In the genomic region with DNA sequence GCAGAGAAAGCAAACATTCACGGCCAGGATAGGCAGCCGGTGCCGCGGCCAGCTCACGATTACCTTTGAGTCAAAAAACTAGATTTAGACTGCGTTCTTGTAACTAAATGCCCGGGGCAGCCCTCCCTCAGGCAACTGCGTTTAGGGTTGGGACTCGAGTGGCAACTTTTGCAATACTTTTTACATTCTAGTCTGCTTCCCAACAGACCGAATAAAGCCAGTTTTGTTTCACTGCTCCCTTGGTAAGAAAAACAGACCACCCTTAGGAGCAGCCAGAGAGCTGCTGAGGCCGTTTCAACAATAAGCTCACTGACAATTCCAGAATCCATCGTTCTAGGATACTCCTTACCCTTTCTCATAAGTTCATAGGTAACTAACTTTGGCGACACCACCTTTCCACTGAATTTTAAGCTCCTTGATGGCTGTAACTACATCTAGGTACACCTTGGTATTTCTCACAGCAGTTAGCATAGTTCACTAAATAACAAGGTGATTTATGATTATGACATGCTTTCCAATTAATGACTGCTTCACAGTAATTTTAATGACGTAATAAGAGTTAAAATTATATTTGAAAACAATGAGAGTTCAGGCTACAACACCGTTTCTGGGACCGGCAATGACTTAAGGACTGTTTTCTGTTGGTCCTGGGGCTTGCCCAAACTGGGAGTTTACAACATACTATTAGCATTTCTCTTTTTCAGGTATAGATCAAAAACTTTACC, we compare ENCODE assay signal across 8 cellular contexts. TPM values are rescaled to one million over a fixed set of nuclear protein-coding genes. Genes with fewer than 3 reads are reported as not detected.
A peak's percentile ranks its signal among the peaks of the same experiment; 100 is the strongest.
DNase-seq lines count a peak whose midpoint lies in the region; ATAC-seq, FAIRE-seq and TF ChIP-seq lines count a peak whose summit lies in the region.

No MANE protein-coding gene starts in this region.

- H3K9me3 ChIP-seq in CD4-positive, alpha-beta T cell (ENCODE audit: control insufficient read depth, low read length) = no peaks in the 10 kb centered on the region
- no peaks in the 10 kb centered on the region for H3K9me3 ChIP-seq in pancreas

- peaks cover 0 to 21% (median 19%) of the 10 kb centered on the region in 3 donors for H3K4me1 ChIP-seq in pancreas

- H3K36me3 Mint-ChIP-seq in CD4-positive, alpha-beta T cell (ENCODE audit: low read depth) = peaks cover 25% of the 10 kb centered on the region
- H3K36me3 Mint-ChIP-seq in activated CD4-positive, alpha-beta memory T cell treated with anti-CD3 and anti-CD28 coated beads for 36 hours = peaks cover 10% of the 10 kb centered on the region

- peaks cover 60% of the 10 kb centered on the region for H3K4me1 Mint-ChIP-seq in CD4-positive, alpha-beta T cell (ENCODE audit: low read depth)
- H3K4me1 Mint-ChIP-seq in activated CD4-positive, alpha-beta memory T cell treated with anti-CD3 and anti-CD28 coated beads for 36 hours (ENCODE audit: low read depth) = peaks cover 32% of the 10 kb centered on the region

- CTCF ChIA-PET in CD4-positive, alpha-beta T cell (lab: Charles Lee) = interaction anchor here (1.3 kb wide), 1 partner anchor 47 kb away, joined by 3 read pairs; no protein-coding TSS in a partner anchor
- CTCF ChIA-PET in activated CD4-positive, alpha-beta memory T cell treated with anti-CD3 and anti-CD28 coated beads for 36 hours (lab: Charles Lee) = interaction anchor here (1.0 to 1.1 kb wide), 3 partner anchors 47 to 372 kb away, joined by 3 to 7 read pairs (median 5); partner anchors contain the start of gene FNIP1

- FAIRE-seq in pancreas (lab: Jason Lieb, UNC) = no peak

- 1% methylated on average over 16 of the region's 16 CpGs for WGBS in pancreas, 2 donors

- peak overlapping the region; percentile 98 for H3K27ac ChIP-seq in CD4-positive, alpha-beta T cell (ENCODE audit: low read depth, low read length)
- H3K27ac ChIP-seq in pancreas = peak overlapping the region; percentile 89 to 98 (median 97)

- H3K9me3 Mint-ChIP-seq in CD4-positive, alpha-beta T cell = no peaks in the 10 kb centered on the region
- no peaks in the 10 kb centered on the region for H3K9me3 Mint-ChIP-seq in activated CD4-positive, alpha-beta memory T cell treated with anti-CD3 and anti-CD28 coated beads for 36 hours

- peak; percentile 4 for ATAC-seq in CD4-positive, alpha-beta T cell (ENCODE audit: poor library complexity)
- ATAC-seq in HG02943 (IDR thresholded peaks at IDR 0.05; ENCODE audit: low read depth, unreplicated experiment) = peak; percentile 0
- ATAC-seq in pancreas = peak; percentile 0 to 8 (median 4)
- ATAC-seq in GM19324 (IDR thresholded peaks at IDR 0.05; ENCODE audit: low FRiP score, unreplicated experiment) = no peak
- no peak for ATAC-seq in HG03342 (IDR thresholded peaks at IDR 0.05; ENCODE audit: unreplicated experiment)

- peak overlapping the region; percentile 37 to 67 (median 53) for H3K4me3 ChIP-seq in pancreas

- no peaks in the 10 kb centered on the region for H3K27me3 ChIP-seq in CD4-positive, alpha-beta T cell (ENCODE audit: control insufficient read depth, insufficient read depth, low read length)
- no peaks in the 10 kb centered on the region for H3K27me3 ChIP-seq in pancreas

- TF ChIP-seq CTCF in CD4-positive, alpha-beta T cell (IDR thresholded peaks at IDR 0.05) = no peak
- TF ChIP-seq CTCF in pancreas (IDR thresholded peaks at IDR 0.05) = no peak

- intact Hi-C loops in CD4-positive, alpha-beta T cell (cut with DNase I, micrococcal nuclease) = loop anchor here (1.0 to 5.0 kb wide), 5 partner anchors 41 to 469 kb away; partner anchors contain the start of genes FNIP1 (in 2 of the 2) and HINT1 (in 1 of the 2)
- intact Hi-C loops in activated CD4-positive, alpha-beta memory T cell treated with anti-CD3 and anti-CD28 coated beads for 36 hours (cut with micrococcal nuclease) = loop anchor here (1.0 to 10.0 kb wide), 16 partner anchors 41 to 859 kb away; partner anchors contain the start of genes FNIP1, HINT1, IRF1 and LYRM7
- intact Hi-C loops in pancreas (cut with DNase I) = no loop called here

- peak overlapping the region; percentile 98 for H3K27ac Mint-ChIP-seq in CD4-positive, alpha-beta T cell
- H3K27ac Mint-ChIP-seq in activated CD4-positive, alpha-beta memory T cell treated with anti-CD3 and anti-CD28 coated beads for 36 hours = peak overlapping the region; percentile 87

- no peak for DNase-seq in CD4-positive, alpha-beta T cell
- DNase-seq in activated CD4-positive, alpha-beta memory T cell treated with anti-CD3 and anti-CD28 coated beads for 36 hours = no peak
- DNase-seq in foreskin melanocyte = peak; percentile 53
- peak in 2 of 6 donors; percentile 26 to 61 for DNase-seq in pancreas
- DNase-seq in NCI-H1930 (lab: John Stamatoyannopoulos, UW) = no peak

- POLR2A ChIA-PET in CD4-positive, alpha-beta T cell (lab: Charles Lee) = interaction anchor here (0.8 to 1.5 kb wide), 24 partner anchors 9 to 1416 kb away, joined by 3 to 28 read pairs (median 4); partner anchors contain the start of genes CDC42SE2, FNIP1 and HSPA4
- POLR2A ChIA-PET in activated CD4-positive, alpha-beta memory T cell treated with anti-CD3 and anti-CD28 coated beads for 36 hours (lab: Charles Lee) = interaction anchor here (0.6 to 1.1 kb wide), 4 partner anchors 14 to 658 kb away, joined by 3 to 5 read pairs (median 3); partner anchors contain the start of gene SLC22A4

- peak overlapping the region; percentile 96 for H3K4me3 Mint-ChIP-seq in CD4-positive, alpha-beta T cell
- peak overlapping the region; percentile 98 for H3K4me3 Mint-ChIP-seq in activated CD4-positive, alpha-beta memory T cell treated with anti-CD3 and anti-CD28 coated beads for 36 hours

- H3K27me3 Mint-ChIP-seq in CD4-positive, alpha-beta T cell = no peaks in the 10 kb centered on the region
- H3K27me3 Mint-ChIP-seq in activated CD4-positive, alpha-beta memory T cell treated with anti-CD3 and anti-CD28 coated beads for 36 hours = peaks cover 3% of the 10 kb centered on the region

- H3K36me3 ChIP-seq in pancreas = no peaks in the 10 kb centered on the region

RNA-seq across cellular contexts. Expression of gene RAPGEF6, which starts 0.9 kb away (rescaled TPM):
- total RNA-seq in CD4-positive, alpha-beta T cell = 10 to 100 TPM; 83.3 to 91.4 TPM
- 10 to 100 TPM; 26.7 to 31.3 TPM for total RNA-seq in activated CD4-positive, alpha-beta memory T cell treated with anti-CD3 and anti-CD28 coated beads for 36 hours
- total RNA-seq in pancreas = 10 to 100 TPM in 1 of 6 donors, 1 to 10 TPM in 5; 5.3 to 13.2 (median 7.2) TPM
- polyA plus RNA-seq in pancreas = 1 to 10 TPM; 1.7 to 2.7 TPM

Comparison
In these comparisons a context has a peak if more than half of its experiments do, and no peak if none do; other contexts are left out.
1. ATAC-seq: peak in CD4-positive, alpha-beta T cell (single experiment), HG02943 (single experiment) and pancreas (4 of 4); none in GM19324 (single experiment) and HG03342 (single experiment).
2. intact Hi-C loops: an anchor here in CD4-positive, alpha-beta T cell (1.0 to 5.0 kb wide) and activated CD4-positive, alpha-beta memory T cell treated with anti-CD3 and anti-CD28 coated beads for 36 hours (1.0 to 10.0 kb wide); none called in pancreas.